8 cellular contexts compared by ENCODE assay signal in the genomic region with DNA sequence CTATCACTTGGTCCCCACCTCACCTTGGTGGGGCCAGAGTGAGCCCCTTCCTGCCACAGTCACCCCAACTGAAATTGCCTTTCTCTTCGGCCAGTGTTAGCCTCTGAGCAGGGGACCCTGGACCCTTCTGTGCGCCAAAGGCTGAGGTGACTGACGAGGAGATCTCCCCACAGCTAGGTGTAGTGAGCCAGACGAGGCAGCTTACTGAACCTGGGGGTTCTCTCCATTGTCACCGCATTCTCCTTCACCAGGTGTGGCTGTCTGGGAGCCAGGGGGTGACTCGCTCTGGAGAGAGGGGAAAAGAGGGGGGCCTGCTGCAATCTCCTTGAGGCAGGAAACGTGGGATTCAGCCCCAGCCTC. TPM values are rescaled to one million over a fixed set of nuclear protein-coding genes. Genes with fewer than 3 reads are reported as not detected.
DNase-seq lines count a peak whose midpoint lies in the region; ATAC-seq and TF ChIP-seq lines count a peak whose summit lies in the region.

No MANE protein-coding gene starts in this region.

- DNase-seq in activated naive CD4-positive, alpha-beta T cell treated with anti-CD3 and anti-CD28 coated beads for 36 hours = no peak
- DNase-seq in activated naive CD4-positive, alpha-beta T cell treated with anti-CD3 and anti-CD28 coated beads, Interleukin-2, amount 50 U/mL, for 16 hours = no peak
- DNase-seq in lower leg skin (ENCODE audit: low spot score in 2 of 2) = no peak
- no peak for DNase-seq in upper lobe of left lung
- DNase-seq in NK-92 (lab: John Stamatoyannopoulos, UW; ENCODE audit: unreplicated experiment) = no peak

- H3K4me3 ChIP-seq in lower leg skin (ENCODE audit: low read depth, poor library complexity, severe bottlenecking) (peak overlapping the region; percentile 76), upper lobe of left lung (peak overlapping the region; percentile 57 to 82 (median 70))

- peaks cover 25% of the 10 kb centered on the region for H3K36me3 Mint-ChIP-seq in activated naive CD4-positive, alpha-beta T cell treated with anti-CD3 and anti-CD28 coated beads for 36 hours (ENCODE audit: low read depth)
- H3K36me3 Mint-ChIP-seq in brain = peaks cover 22% of the 10 kb centered on the region

- ATAC-seq in upper lobe of left lung (ENCODE audit: low FRiP score in 2 of 2) (no peak), GM18909 (IDR thresholded peaks at IDR 0.05; ENCODE audit: poor library complexity, unreplicated experiment) (no peak), HG02759 (IDR thresholded peaks at IDR 0.05; ENCODE audit: unreplicated experiment) (no peak)

- H3K4me1 Mint-ChIP-seq in activated naive CD4-positive, alpha-beta T cell treated with anti-CD3 and anti-CD28 coated beads for 36 hours (ENCODE audit: low read depth) = peaks cover 28% of the 10 kb centered on the region
- peaks cover 32% of the 10 kb centered on the region for H3K4me1 Mint-ChIP-seq in brain

- H3K36me3 ChIP-seq in upper lobe of left lung = peaks cover 0 to 36% (median 19%) of the 10 kb centered on the region in 4 donors

- H3K27ac Mint-ChIP-seq in activated naive CD4-positive, alpha-beta T cell treated with anti-CD3 and anti-CD28 coated beads for 36 hours = peak overlapping the region; percentile 77
- peak overlapping the region in 4 of 5 experiments; percentile 95 to 99 (median 98) for H3K27ac Mint-ChIP-seq in brain

- 56 to 59% methylated on average over 7 of the region's 7 CpGs for WGBS in lower leg skin, 2 donors
- 75% methylated on average over 6 of the region's 7 CpGs; no CpG with 5 or more reads in 1 of the 2 donors for WGBS in upper lobe of left lung, 2 donors

- intact Hi-C loops in activated naive CD4-positive, alpha-beta T cell treated with anti-CD3 and anti-CD28 coated beads for 36 hours (cut with micrococcal nuclease) = loop anchor here (5.0 kb wide), 2 partner anchors 165 to 1125 kb away; no protein-coding TSS in a partner anchor
- intact Hi-C loops in lower leg skin (cut with DNase I; ENCODE audit: low total_unique reads) = loop anchor here (10.0 kb wide), 1 partner anchor 58 kb away; no protein-coding TSS in a partner anchor

- H3K27me3 Mint-ChIP-seq in activated naive CD4-positive, alpha-beta T cell treated with anti-CD3 and anti-CD28 coated beads for 36 hours (ENCODE audit: low read depth) = no peaks in the 10 kb centered on the region
- H3K27me3 Mint-ChIP-seq in brain = peaks cover 17% of the 10 kb centered on the region

- CTCF ChIA-PET in activated naive CD4-positive, alpha-beta T cell treated with anti-CD3 and anti-CD28 coated beads for 36 hours (lab: Charles Lee) = no interaction called here

- no peaks in the 10 kb centered on the region for H3K9me3 Mint-ChIP-seq in activated naive CD4-positive, alpha-beta T cell treated with anti-CD3 and anti-CD28 coated beads for 36 hours
- peaks cover 0 to 10% (median 6%) of the 10 kb centered on the region in 5 experiments for H3K9me3 Mint-ChIP-seq in brain

- H3K27me3 ChIP-seq in upper lobe of left lung = no peaks in the 10 kb centered on the region

- H3K4me3 Mint-ChIP-seq in activated naive CD4-positive, alpha-beta T cell treated with anti-CD3 and anti-CD28 coated beads for 36 hours = peak overlapping the region; percentile 100
- H3K4me3 Mint-ChIP-seq in brain = peak overlapping the region; percentile 96 to 99 (median 98)

- TF ChIP-seq POLR2A in lower leg skin (IDR thresholded peaks at IDR 0.05) (no peak), upper lobe of left lung (IDR thresholded peaks at IDR 0.05) (no peak)

- TF ChIP-seq CTCF in brain (conservative IDR thresholded peaks at IDR 0.05) = no peak
- no peak for TF ChIP-seq CTCF in lower leg skin (IDR thresholded peaks at IDR 0.05)
- no peak for TF ChIP-seq CTCF in upper lobe of left lung (IDR thresholded peaks at IDR 0.05)

- H3K9me3 ChIP-seq in upper lobe of left lung = no peaks in the 10 kb centered on the region

- peak overlapping the region in 2 of 4 donors; percentile 89 to 91 for H3K27ac ChIP-seq in upper lobe of left lung

- peaks cover 26 to 42% (median 32%) of the 10 kb centered on the region in 4 donors for H3K4me1 ChIP-seq in upper lobe of left lung

- TF ChIP-seq EP300 in upper lobe of left lung (IDR thresholded peaks at IDR 0.05) = no peak

RNA-seq across cellular contexts. Expression of gene RPS28, which starts 1.3 kb away (rescaled TPM):
- total RNA-seq in activated naive CD4-positive, alpha-beta T cell treated with anti-CD3 and anti-CD28 coated beads for 36 hours = 1,000 to 10,000 TPM; 2,814 to 3,007 TPM
- 2,519 TPM for polyA plus RNA-seq in brain (ENCODE audit: insufficient read depth, low read depth, low replicate concordance)
- 100 to 1,000 TPM; 427 to 879 (median 727) TPM for total RNA-seq in lower leg skin
- 1,000 to 10,000 TPM in 2 of 6 donors, 100 to 1,000 TPM in 4; 282 to 1,919 (median 843) TPM for total RNA-seq in upper lobe of left lung

RNA-seq across cellular contexts. Expression of gene NDUFA7, which starts 1.4 kb away (rescaled TPM):
- total RNA-seq in activated naive CD4-positive, alpha-beta T cell treated with anti-CD3 and anti-CD28 coated beads for 36 hours = 100 to 1,000 TPM in 1 of 2 experiments, 10 to 100 TPM in 1; 95.9 to 104 TPM
- 370 TPM for polyA plus RNA-seq in brain (ENCODE audit: insufficient read depth, low read depth, low replicate concordance)
- total RNA-seq in lower leg skin (10 to 100 TPM; 24.5 to 39.5 (median 32.3) TPM), upper lobe of left lung (10 to 100 TPM; 13.6 to 50.9 (median 31.1) TPM)

RNA-seq across cellular contexts. Expression of gene CD320, which starts 14.5 kb away (rescaled TPM):
- total RNA-seq in activated naive CD4-positive, alpha-beta T cell treated with anti-CD3 and anti-CD28 coated beads for 36 hours = 10 to 100 TPM; 37.6 to 40.1 TPM
- polyA plus RNA-seq in brain (ENCODE audit: insufficient read depth, low read depth, low replicate concordance) = 131 TPM
- total RNA-seq in lower leg skin = 10 to 100 TPM in 3 of 4 donors, 1 to 10 TPM in 1; 9.0 to 23.6 (median 16.8) TPM
- total RNA-seq in upper lobe of left lung = 10 to 100 TPM; 10.5 to 54.0 (median 27.3) TPM

RNA-seq across cellular contexts. Expression of gene KANK3, which starts 20.4 kb away (rescaled TPM):
- total RNA-seq in activated naive CD4-positive, alpha-beta T cell treated with anti-CD3 and anti-CD28 coated beads for 36 hours = under 1 TPM; 0.17 to 0.36 TPM
- 3.2 TPM for polyA plus RNA-seq in brain (ENCODE audit: insufficient read depth, low read depth, low replicate concordance)
- 10 to 100 TPM in 2 of 4 donors, 1 to 10 TPM in 2; 7.6 to 16.7 (median 11.4) TPM for total RNA-seq in lower leg skin
- total RNA-seq in upper lobe of left lung = 100 to 1,000 TPM in 1 of 6 donors, 10 to 100 TPM in 5; 27.7 to 109 (median 56.9) TPM

RNA-seq across cellular contexts. Expression of gene ANGPTL4, which starts 41.3 kb away (rescaled TPM):
- not detected for total RNA-seq in activated naive CD4-positive, alpha-beta T cell treated with anti-CD3 and anti-CD28 coated beads for 36 hours
- 23.4 TPM for polyA plus RNA-seq in brain (ENCODE audit: insufficient read depth, low read depth, low replicate concordance)
- total RNA-seq in lower leg skin (10 to 100 TPM; 11.8 to 51.8 (median 34.7) TPM), upper lobe of left lung (10 to 100 TPM in 4 of 6 donors, 1 to 10 TPM in 1, not detected in 1; 1.8 to 27.7 (median 13.4) TPM)
